Comparison of ENCODE assay signal across 22 cellular contexts in genomic region chr16:261031-261691, GRCh38. TPM values are rescaled to one million over a fixed set of nuclear protein-coding genes. Genes with fewer than 3 reads are reported as not detected.
DNase-seq lines count a peak whose midpoint lies in the region; ATAC-seq and TF ChIP-seq lines count a peak whose summit lies in the region.
"Had no signal": no experiment of that assay in that cellular context is flagged by ENCODE, and none has a peak within 500 bp of the region (broad histone marks: within the 10 kb centered on the region; RNA-seq: fewer than 3 reads in every experiment).

No MANE protein-coding gene starts in this region.

- no peak overlapping the region for H3K4ac ChIP-seq in neuronal stem cell (ENCODE audit: low read length)

- H2BK5ac ChIP-seq in neuronal stem cell (ENCODE audit: low read length) = no peak overlapping the region

- no peak overlapping the region for H4K8ac ChIP-seq in neuronal stem cell (ENCODE audit: low read depth, low read length)

- no peak overlapping the region for H2AFZ ChIP-seq in neuronal stem cell (ENCODE audit: low read length)
- H2AFZ ChIP-seq: GM23248 had no signal

- no peak overlapping the region for H2AK5ac ChIP-seq in neuronal stem cell (ENCODE audit: low read depth, low read length)

- TF ChIP-seq RAD21 in Ishikawa (IDR thresholded peaks at IDR 0.05; ENCODE audit: low read depth) = no peak

- no peak for TF ChIP-seq EP300 in Ishikawa (IDR thresholded peaks at IDR 0.05; ENCODE audit: borderline replicate concordance)

- TF ChIP-seq CTCF in WERI-Rb-1 (IDR thresholded peaks at IDR 0.05; ENCODE audit: low read depth, low read length) (no peak), BE2C (IDR thresholded peaks at IDR 0.05; ENCODE audit: low read depth, low read length) (no peak)

- H3K36me3 ChIP-seq in WERI-Rb-1 = peaks cover 10% of the 10 kb centered on the region
- peaks cover 42 to 74% of the 10 kb centered on the region in 2 donors for H3K36me3 ChIP-seq in neuronal stem cell (replicated peaks in 1 of 2; ENCODE audit: control insufficient read depth in 2 of 2, insufficient read depth in 2 of 2, low read length in 2 of 2)
- H3K36me3 ChIP-seq in BE2C = peaks cover 10% of the 10 kb centered on the region; the same call in 1 of the 2 replicates

- peaks cover 6% of the 10 kb centered on the region for H3K79me1 ChIP-seq in neuronal stem cell (ENCODE audit: low read depth, low read length)

- no CpG with 5 or more reads among the region's 28 CpGs for WGBS in neuronal stem cell (ENCODE audit: extremely low coverage in 2 of 2, insufficient read length in 2 of 2, insufficient replicate concordance in 1 of 2), 2 donors

- no peaks in the 10 kb centered on the region for H3K4me1 ChIP-seq in neuronal stem cell (ENCODE audit: control insufficient read depth in 2 of 2, insufficient read depth in 1 of 2, low read depth in 1 of 2, low read length in 2 of 2)
- no peaks in the 10 kb centered on the region for H3K4me1 ChIP-seq in BE2C
- H3K4me1 ChIP-seq: A549 had no signal

- no peak overlapping the region for H3K23ac ChIP-seq in neuronal stem cell (ENCODE audit: low read depth, low read length, poor library complexity)

- DNase-seq in AG08396 (ENCODE audit: low spot score) = peak; percentile 3
- DNase-seq in WERI-Rb-1 = peak; percentile 13
- no peak for DNase-seq in neuronal stem cell (ENCODE audit: low spot score)
- DNase-seq in BE2C = no peak
- no peak for DNase-seq in ureter (ENCODE audit: low spot score)
- DNase-seq: Calu3; CD8-positive, alpha-beta T cell; DND-41; GM23248; HCEC 1CT; Kasumi-1; MG63; NCI-H1092; NCI-H1436 treated with DMSO at 0.1 percent for 48 hours; NCI-H2081; PC-3; RPMI8226 had no signal

- H2BK120ac ChIP-seq in neuronal stem cell (ENCODE audit: low read depth, low read length) = no peak overlapping the region

- ATAC-seq in GM18909 (IDR thresholded peaks at IDR 0.05; ENCODE audit: poor library complexity, unreplicated experiment) = no peak
- ATAC-seq: A549; CD8-positive, alpha-beta T cell; PC-3 had no signal

- no peak overlapping the region for H2BK12ac ChIP-seq in neuronal stem cell (ENCODE audit: low read length)

- H4K91ac ChIP-seq in neuronal stem cell (ENCODE audit: low read depth, low read length, poor library complexity) = no peak overlapping the region

- no peak overlapping the region for H3K9ac ChIP-seq in neuronal stem cell (ENCODE audit: low read depth, low read length, poor library complexity)
- H3K9ac ChIP-seq: BLaER1 treated with 17β-estradiol and CSF1 and Interleukin-3, amounts not matched to agents 10 nM and 100 nM; GM23248 had no signal

- H3K9me3 ChIP-seq in WERI-Rb-1 (ENCODE audit: severe bottlenecking) = no peaks in the 10 kb centered on the region
- no peaks in the 10 kb centered on the region for H3K9me3 ChIP-seq in neuronal stem cell (replicated peaks in 1 of 2; ENCODE audit: control insufficient read depth in 2 of 2, insufficient read depth in 1 of 2, low read depth in 1 of 2, low read length in 2 of 2)
- no peaks in the 10 kb centered on the region for H3K9me3 ChIP-seq in BE2C
- H3K9me3 ChIP-seq: A549; BLaER1 treated with 17β-estradiol and CSF1 and Interleukin-3, amounts not matched to agents 10 nM and 100 nM; MG63 had no signal

- H3K4me3 ChIP-seq in WERI-Rb-1 (ENCODE audit: low read depth, low read length) (no peak overlapping the region), neuronal stem cell (ENCODE audit: low read length in 2 of 2) (no peak overlapping the region), BE2C (ENCODE audit: low read depth, low read length) (no peak overlapping the region)
- H3K4me3 ChIP-seq: A549; BLaER1 treated with 17β-estradiol and CSF1 and Interleukin-3, amounts not matched to agents 10 nM and 100 nM; GM23248; MG63 had no signal

- no peaks in the 10 kb centered on the region for H3K27me3 ChIP-seq in WERI-Rb-1 (ENCODE audit: insufficient read depth, low read depth, severe bottlenecking)
- H3K27me3 ChIP-seq in neuronal stem cell (ENCODE audit: control insufficient read depth in 3 of 3, insufficient read depth in 3 of 3, low read depth in 1 of 3, low read length in 3 of 3) = no peaks in the 10 kb centered on the region
- no peaks in the 10 kb centered on the region for H3K27me3 ChIP-seq in BE2C
- H3K27me3 ChIP-seq: BLaER1 treated with 17β-estradiol and CSF1 and Interleukin-3, amounts not matched to agents 10 nM and 100 nM; MG63 had no signal

- no peak overlapping the region for H3K4me2 ChIP-seq in neuronal stem cell (ENCODE audit: insufficient read depth, low read length, poor library complexity, severe bottlenecking)
- H3K4me2 ChIP-seq: A549; BLaER1 treated with 17β-estradiol and CSF1 and Interleukin-3, amounts not matched to agents 10 nM and 100 nM had no signal

- H3K14ac ChIP-seq in neuronal stem cell (ENCODE audit: low read length) = peak overlapping the region; percentile 21

- H3K27ac ChIP-seq in WERI-Rb-1 (no peak overlapping the region), neuronal stem cell (replicated peaks; ENCODE audit: low read length) (no peak overlapping the region)
- H3K27ac ChIP-seq: A549; BLaER1 treated with 17β-estradiol and CSF1 and Interleukin-3, amounts not matched to agents 10 nM and 100 nM; GM23248 had no signal

- no peak overlapping the region for H3K18ac ChIP-seq in neuronal stem cell (ENCODE audit: low read length)

- no peak overlapping the region for H2BK15ac ChIP-seq in neuronal stem cell (ENCODE audit: low read length)

TF ChIP-seq in Ishikawa, 13 proteins besides CTCF, POLR2A, EP300 and RAD21:
- TF ChIP-seq, protein P1, sequence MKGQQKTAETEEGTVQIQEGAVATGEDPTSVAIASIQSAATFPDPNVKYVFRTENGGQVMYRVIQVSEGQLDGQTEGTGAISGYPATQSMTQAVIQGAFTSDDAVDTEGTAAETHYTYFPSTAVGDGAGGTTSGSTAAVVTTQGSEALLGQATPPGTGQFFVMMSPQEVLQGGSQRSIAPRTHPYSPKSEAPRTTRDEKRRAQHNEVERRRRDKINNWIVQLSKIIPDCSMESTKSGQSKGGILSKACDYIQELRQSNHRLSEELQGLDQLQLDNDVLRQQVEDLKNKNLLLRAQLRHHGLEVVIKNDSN (IDR thresholded peaks at IDR 0.05) = no peak
- TF ChIP-seq MAX (IDR thresholded peaks at IDR 0.05) (no peak), CREB1 (IDR thresholded peaks at IDR 0.05; ENCODE audit: low read depth) (no peak), TCF12 (IDR thresholded peaks at IDR 0.05; ENCODE audit: low read depth) (no peak), NFIC (IDR thresholded peaks at IDR 0.05) (peak; percentile 23; the same call in 1 of the 2 replicates)
TF ChIP-seq in Ishikawa: peak in this region for 1.

RNA-seq across cellular contexts. Expression of gene RGS11, which starts 14.6 kb away (rescaled TPM):
- 1.7 TPM for polyA plus RNA-seq in neuronal stem cell (2013, experiment 1 of 2)
- 1.5 TPM for polyA plus RNA-seq in neuronal stem cell (2013, experiment 2 of 2)
- 29.9 TPM for polyA plus RNA-seq in BE2C (2012; ENCODE audit: insufficient read depth, insufficient read length, low read depth)
- total RNA-seq in ureter = 4.5 TPM
- total RNA-seq: CD8-positive, alpha-beta T cell had no signal
- polyA plus RNA-seq: IgD-negative memory B cell had no signal

RNA-seq across cellular contexts. Expression of gene ARHGDIG, which starts 19.2 kb away (rescaled TPM):
- 0.85 TPM for polyA plus RNA-seq in neuronal stem cell (2013, experiment 1 of 2)
- 0.89 TPM for polyA plus RNA-seq in neuronal stem cell (2013, experiment 2 of 2)
- polyA plus RNA-seq in BE2C (2012; ENCODE audit: insufficient read depth, insufficient read length, low read depth) = 25.3 TPM
- total RNA-seq in ureter = not detected
- total RNA-seq: Calu3; CD8-positive, alpha-beta T cell; PC-3 had no signal
- polyA plus RNA-seq: IgD-negative memory B cell had no signal

RNA-seq across cellular contexts. Expression of gene PDIA2, which starts 21.8 kb away (rescaled TPM):
- polyA plus RNA-seq in neuronal stem cell (2013, experiment 1 of 2) = 0.43 TPM
- 0.42 TPM for polyA plus RNA-seq in neuronal stem cell (2013, experiment 2 of 2)
- polyA plus RNA-seq in BE2C (2012; ENCODE audit: insufficient read depth, insufficient read length, low read depth) = 30.9 TPM
- not detected for total RNA-seq in ureter
- total RNA-seq: Calu3; CD8-positive, alpha-beta T cell; GM23248; PC-3 had no signal
- polyA plus RNA-seq: GM23248, IgD-negative memory B cell had no signal

RNA-seq across cellular contexts. Expression of gene FAM234A, which starts 26.5 kb away (rescaled TPM):
- 116 TPM for polyA plus RNA-seq in neuronal stem cell (2013, experiment 1 of 2)
- polyA plus RNA-seq in neuronal stem cell (2013, experiment 2 of 2) = 123 TPM
- 92.3 TPM for polyA plus RNA-seq in BE2C (2012; ENCODE audit: insufficient read depth, insufficient read length, low read depth)
- 89.4 TPM for total RNA-seq in ureter

RNA-seq across cellular contexts. Expression of gene LUC7L, which starts 31.9 kb away (rescaled TPM):
- polyA plus RNA-seq in neuronal stem cell (2013, experiment 1 of 2) = 157 TPM
- 156 TPM for polyA plus RNA-seq in neuronal stem cell (2013, experiment 2 of 2)
- 147 TPM for polyA plus RNA-seq in BE2C (2012; ENCODE audit: insufficient read depth, insufficient read length, low read depth)
- total RNA-seq in ureter = 85.3 TPM

Comparison
In these comparisons a context has a peak if more than half of its experiments do, and no peak if none do; other contexts are left out.
1. DNase-seq: peak in AG08396 (single experiment) and WERI-Rb-1 (single experiment); none in neuronal stem cell (single experiment), BE2C (single experiment) and ureter (single experiment).